2 cellular contexts compared by ENCODE assay signal in the genomic region with DNA sequence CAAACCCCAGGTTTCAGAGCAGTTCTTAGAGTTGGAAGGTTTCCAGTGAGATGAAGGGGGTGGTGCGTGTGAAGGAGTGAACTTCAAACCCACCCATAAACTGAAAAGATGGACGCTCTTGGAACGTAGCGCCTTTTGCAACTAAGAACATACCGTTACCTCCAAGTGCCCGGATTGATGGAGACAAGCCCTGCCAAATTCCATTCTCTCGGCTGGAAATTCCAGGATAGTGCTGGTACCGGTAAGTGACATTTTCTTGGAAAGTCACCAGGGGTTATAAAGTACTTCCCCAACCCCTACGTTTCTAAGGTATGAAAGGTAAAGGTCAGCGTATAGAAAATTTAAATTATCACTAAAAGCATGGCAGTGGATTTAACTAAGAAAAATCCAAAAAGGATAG.
TF ChIP-seq lines count a peak whose summit lies in the region.

No MANE protein-coding gene starts in this region.

TF ChIP-seq in GM23338, 12 proteins besides CTCF, POLR2A, EP300 and RAD21 (continued from another document):
- TF ChIP-seq, protein P1, sequence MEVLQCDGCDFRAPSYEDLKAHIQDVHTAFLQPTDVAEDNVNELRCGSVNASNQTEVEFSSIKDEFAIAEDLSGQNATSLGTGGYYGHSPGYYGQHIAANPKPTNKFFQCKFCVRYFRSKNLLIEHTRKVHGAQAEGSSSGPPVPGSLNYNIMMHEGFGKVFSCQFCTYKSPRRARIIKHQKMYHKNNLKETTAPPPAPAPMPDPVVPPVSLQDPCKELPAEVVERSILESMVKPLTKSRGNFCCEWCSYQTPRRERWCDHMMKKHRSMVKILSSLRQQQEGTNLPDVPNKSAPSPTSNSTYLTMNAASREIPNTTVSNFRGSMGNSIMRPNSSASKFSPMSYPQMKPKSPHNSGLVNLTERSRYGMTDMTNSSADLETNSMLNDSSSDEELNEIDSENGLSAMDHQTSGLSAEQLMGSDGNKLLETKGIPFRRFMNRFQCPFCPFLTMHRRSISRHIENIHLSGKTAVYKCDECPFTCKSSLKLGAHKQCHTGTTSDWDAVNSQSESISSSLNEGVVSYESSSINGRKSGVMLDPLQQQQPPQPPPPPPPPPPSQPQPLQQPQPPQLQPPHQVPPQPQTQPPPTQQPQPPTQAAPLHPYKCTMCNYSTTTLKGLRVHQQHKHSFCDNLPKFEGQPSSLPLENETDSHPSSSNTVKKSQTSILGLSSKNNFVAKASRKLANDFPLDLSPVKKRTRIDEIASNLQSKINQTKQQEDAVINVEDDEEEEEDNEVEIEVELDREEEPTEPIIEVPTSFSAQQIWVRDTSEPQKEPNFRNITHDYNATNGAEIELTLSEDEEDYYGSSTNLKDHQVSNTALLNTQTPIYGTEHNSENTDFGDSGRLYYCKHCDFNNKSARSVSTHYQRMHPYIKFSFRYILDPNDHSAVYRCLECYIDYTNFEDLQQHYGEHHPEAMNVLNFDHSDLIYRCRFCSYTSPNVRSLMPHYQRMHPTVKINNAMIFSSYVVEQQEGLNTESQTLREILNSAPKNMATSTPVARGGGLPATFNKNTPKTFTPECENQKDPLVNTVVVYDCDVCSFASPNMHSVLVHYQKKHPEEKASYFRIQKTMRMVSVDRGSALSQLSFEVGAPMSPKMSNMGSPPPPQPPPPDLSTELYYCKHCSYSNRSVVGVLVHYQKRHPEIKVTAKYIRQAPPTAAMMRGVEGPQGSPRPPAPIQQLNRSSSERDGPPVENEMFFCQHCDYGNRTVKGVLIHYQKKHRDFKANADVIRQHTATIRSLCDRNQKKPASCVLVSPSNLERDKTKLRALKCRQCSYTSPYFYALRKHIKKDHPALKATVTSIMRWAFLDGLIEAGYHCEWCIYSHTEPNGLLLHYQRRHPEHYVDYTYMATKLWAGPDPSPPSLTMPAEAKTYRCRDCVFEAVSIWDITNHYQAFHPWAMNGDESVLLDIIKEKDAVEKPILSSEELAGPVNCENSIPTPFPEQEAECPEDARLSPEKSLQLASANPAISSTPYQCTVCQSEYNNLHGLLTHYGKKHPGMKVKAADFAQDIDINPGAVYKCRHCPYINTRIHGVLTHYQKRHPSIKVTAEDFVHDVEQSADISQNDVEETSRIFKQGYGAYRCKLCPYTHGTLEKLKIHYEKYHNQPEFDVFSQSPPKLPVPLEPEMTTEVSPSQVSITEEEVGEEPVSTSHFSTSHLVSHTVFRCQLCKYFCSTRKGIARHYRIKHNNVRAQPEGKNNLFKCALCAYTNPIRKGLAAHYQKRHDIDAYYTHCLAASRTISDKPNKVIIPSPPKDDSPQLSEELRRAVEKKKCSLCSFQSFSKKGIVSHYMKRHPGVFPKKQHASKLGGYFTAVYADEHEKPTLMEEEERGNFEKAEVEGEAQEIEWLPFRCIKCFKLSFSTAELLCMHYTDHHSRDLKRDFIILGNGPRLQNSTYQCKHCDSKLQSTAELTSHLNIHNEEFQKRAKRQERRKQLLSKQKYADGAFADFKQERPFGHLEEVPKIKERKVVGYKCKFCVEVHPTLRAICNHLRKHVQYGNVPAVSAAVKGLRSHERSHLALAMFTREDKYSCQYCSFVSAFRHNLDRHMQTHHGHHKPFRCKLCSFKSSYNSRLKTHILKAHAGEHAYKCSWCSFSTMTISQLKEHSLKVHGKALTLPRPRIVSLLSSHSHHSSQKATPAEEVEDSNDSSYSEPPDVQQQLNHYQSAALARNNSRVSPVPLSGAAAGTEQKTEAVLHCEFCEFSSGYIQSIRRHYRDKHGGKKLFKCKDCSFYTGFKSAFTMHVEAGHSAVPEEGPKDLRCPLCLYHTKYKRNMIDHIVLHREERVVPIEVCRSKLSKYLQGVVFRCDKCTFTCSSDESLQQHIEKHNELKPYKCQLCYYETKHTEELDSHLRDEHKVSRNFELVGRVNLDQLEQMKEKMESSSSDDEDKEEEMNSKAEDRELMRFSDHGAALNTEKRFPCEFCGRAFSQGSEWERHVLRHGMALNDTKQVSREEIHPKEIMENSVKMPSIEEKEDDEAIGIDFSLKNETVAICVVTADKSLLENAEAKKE (CRISPR knock-in tag; IDR thresholded peaks at IDR 0.05), result no peak
- TF ChIP-seq, protein P2, sequence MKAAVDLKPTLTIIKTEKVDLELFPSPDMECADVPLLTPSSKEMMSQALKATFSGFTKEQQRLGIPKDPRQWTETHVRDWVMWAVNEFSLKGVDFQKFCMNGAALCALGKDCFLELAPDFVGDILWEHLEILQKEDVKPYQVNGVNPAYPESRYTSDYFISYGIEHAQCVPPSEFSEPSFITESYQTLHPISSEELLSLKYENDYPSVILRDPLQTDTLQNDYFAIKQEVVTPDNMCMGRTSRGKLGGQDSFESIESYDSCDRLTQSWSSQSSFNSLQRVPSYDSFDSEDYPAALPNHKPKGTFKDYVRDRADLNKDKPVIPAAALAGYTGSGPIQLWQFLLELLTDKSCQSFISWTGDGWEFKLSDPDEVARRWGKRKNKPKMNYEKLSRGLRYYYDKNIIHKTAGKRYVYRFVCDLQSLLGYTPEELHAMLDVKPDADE (IDR thresholded peaks at IDR 0.05), result no peak
- TF ChIP-seq REST (IDR thresholded peaks at IDR 0.05; ENCODE audit: unreplicated experiment) (no peak), EZH2 (IDR thresholded peaks at IDR 0.05; ENCODE audit: low read depth, unreplicated experiment) (no peak), POLR2AphosphoS5 (IDR thresholded peaks at IDR 0.05; ENCODE audit: low read depth) (no peak), JUNB (IDR thresholded peaks at IDR 0.05; ENCODE audit: unreplicated experiment) (no peak), NANOG (IDR thresholded peaks at IDR 0.05; ENCODE audit: borderline replicate concordance) (no peak), ZNF114 (CRISPR knock-in tag; IDR thresholded peaks at IDR 0.05) (no peak), STAT1 (IDR thresholded peaks at IDR 0.05; ENCODE audit: unreplicated experiment) (no peak)

TF ChIP-seq in K562, 482 proteins besides CTCF, POLR2A, EP300 and RAD21 (continued from another document):
- TF ChIP-seq TFE3 (CRISPR knock-in tag; IDR thresholded peaks at IDR 0.05), result no peak
- TF ChIP-seq ZNF551 (CRISPR knock-in tag; IDR thresholded peaks at IDR 0.05), result no peak
- TF ChIP-seq ARID4B (CRISPR knock-in tag; IDR thresholded peaks at IDR 0.05), result no peak
- no peak for TF ChIP-seq ZNF224 (CRISPR knock-in tag; IDR thresholded peaks at IDR 0.05)
- TF ChIP-seq MEIS2 (IDR thresholded peaks at IDR 0.05; ENCODE audit: partially characterized antibody), result no peak
- TF ChIP-seq ZKSCAN1 (IDR thresholded peaks at IDR 0.05; ENCODE audit: low read depth, low read length), result no peak
- TF ChIP-seq NFE2 (IDR thresholded peaks at IDR 0.05; ENCODE audit: low read depth), result no peak
- no peak for TF ChIP-seq MBD2 (IDR thresholded peaks at IDR 0.05; ENCODE audit: borderline replicate concordance, low read depth)
